8 cellular contexts compared by ENCODE assay signal in the genomic region with DNA sequence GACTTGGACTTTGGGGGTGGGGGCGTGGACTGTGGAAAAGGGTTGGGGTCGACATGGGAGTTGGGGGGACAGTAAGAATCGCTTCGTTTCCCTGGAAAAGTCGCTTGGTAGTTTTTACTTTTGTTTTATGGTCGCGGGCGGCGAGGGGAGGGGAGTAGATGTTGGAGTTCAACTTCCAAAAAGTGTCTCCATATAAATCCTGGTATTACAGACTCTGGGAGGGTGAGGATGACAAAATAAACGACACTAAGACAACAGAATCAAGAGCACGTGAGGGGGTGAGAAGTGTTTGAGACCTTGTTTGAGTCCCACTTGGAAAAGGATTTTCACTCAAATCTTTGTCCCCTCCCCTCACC. TPM values are rescaled to one million over a fixed set of nuclear protein-coding genes. Genes with fewer than 3 reads are reported as not detected.
DNase-seq lines count a peak whose midpoint lies in the region; ATAC-seq and TF ChIP-seq lines count a peak whose summit lies in the region.

No MANE protein-coding gene starts in this region.

- no TSS peak for BruUV-seq in HCT116 (replicated peaks; lab: Mats Ljungman, UMichigan)

- peak overlapping the region; percentile 97 for H3K4me2 ChIP-seq in HCT116 (ENCODE audit: low read length)

- no peaks in the 10 kb centered on the region for H4K20me1 ChIP-seq in HCT116 (ENCODE audit: insufficient read depth)

- no peaks in the 10 kb centered on the region for H3K9me2 ChIP-seq in HCT116 (ENCODE audit: insufficient read depth)

- no peak for TF ChIP-seq RAD21 in HCT116 (IDR thresholded peaks at IDR 0.05; ENCODE audit: low read depth)

- WGBS in mesodermal cell (ENCODE audit: insufficient coverage in 2 of 2), 2 experiments = 0% methylated on average over 3 to 7 of the region's 11 CpGs

- intact Hi-C loops in HCT116 (cut with micrococcal nuclease) = loop anchor here (2.0 to 5.0 kb wide), 2 partner anchors 235 to 364 kb away; no protein-coding TSS in a partner anchor

- peak overlapping the region; percentile 41 for H3K4me3 ChIP-seq in AG09309 (ENCODE audit: control insufficient read depth, low read depth, low read length)
- peak overlapping the region; percentile 51 to 64 for H3K4me3 ChIP-seq in HCT116 (replicated peaks in 1 of 2; ENCODE audit: low read depth in 1 of 2, low read length in 2 of 2)
- peak overlapping the region; percentile 51 for H3K4me3 ChIP-seq in astrocyte of the cerebellum (ENCODE audit: low read depth, low read length)
- H3K4me3 ChIP-seq in mesodermal cell (ENCODE audit: extremely low read depth, insufficient read depth, low read length, poor library complexity, severe bottlenecking) = peak overlapping the region; percentile 50

- peaks cover 28% of the 10 kb centered on the region for H3K27me3 ChIP-seq in HCT116 (ENCODE audit: insufficient read depth, low read length)

- CTCF ChIA-PET in HCT116 (lab: Charles Lee) = interaction anchor here (0.7 to 1.1 kb wide), 2 partner anchors 37 to 178 kb away, joined by 3 to 4 read pairs; no protein-coding TSS in a partner anchor

- in situ Hi-C loops in astrocyte of the cerebellum (cut with HindIII; ENCODE audit: low sequenced_read_pairs) = no loop called here

- no peak for TF ChIP-seq CTCF in AG09309 (IDR thresholded peaks at IDR 0.05; ENCODE audit: control insufficient read depth, insufficient read depth, low read depth, low read length, missing control alignments)
- TF ChIP-seq CTCF in HCT116 (IDR thresholded peaks at IDR 0.05 in 2 of 3, conservative IDR thresholded peaks at IDR 0.05 in 1 of 3; ENCODE audit: borderline replicate concordance in 1 of 3, insufficient read depth in 1 of 3, low read depth in 2 of 3, low read length in 2 of 3) = no peak
- no peak for TF ChIP-seq CTCF in astrocyte of the cerebellum (IDR thresholded peaks at IDR 0.05; ENCODE audit: low read depth, low read length, missing control alignments)

- RAD21 ChIA-PET in HCT116 (lab: Charles Lee; ENCODE audit: low non-redundant PET in 1 of 2, low total read pairs in 2 of 2, uncharacterized antibody in 2 of 2, unreplicated experiment in 2 of 2) = no interaction called here

- POLR2A ChIA-PET in HCT116 (lab: Charles Lee) = interaction anchor here (0.6 kb wide), 1 partner anchor 457 kb away, joined by 3 read pairs; no protein-coding TSS in a partner anchor

- no peak for TF ChIP-seq POLR2A in HCT116 (IDR thresholded peaks at IDR 0.05; ENCODE audit: borderline replicate concordance, extremely low read depth, insufficient read depth, insufficient read length)

- H3K79me2 ChIP-seq in HCT116 (ENCODE audit: insufficient read depth, low read length) = no peaks in the 10 kb centered on the region

- peak overlapping the region; percentile 59; the same call in 1 of the 2 replicates for H3K9ac ChIP-seq in HCT116 (ENCODE audit: low read length)

- peak overlapping the region; percentile 98 for H2AFZ ChIP-seq in HCT116 (ENCODE audit: low read depth, low read length, poor library complexity, severe bottlenecking)

- H3K27ac ChIP-seq in HCT116 (ENCODE audit: low read depth, low read length) (no peak overlapping the region), mesodermal cell (ENCODE audit: low read depth, low read length, severe bottlenecking) (no peak overlapping the region)

- peaks cover 11 to 36% of the 10 kb centered on the region in 2 experiments; a peak in 3 of 4 replicates for H3K4me1 ChIP-seq in HCT116 (ENCODE audit: control insufficient read depth in 1 of 2, insufficient read depth in 2 of 2, low read length in 2 of 2)
- peaks cover 15% of the 10 kb centered on the region for H3K4me1 ChIP-seq in mesodermal cell (ENCODE audit: control insufficient read depth, insufficient read depth, low read length, poor library complexity, severe bottlenecking)

- H3K9me3 ChIP-seq in HCT116 (ENCODE audit: control insufficient read depth in 1 of 2, insufficient read depth in 1 of 2, low read depth in 1 of 2, low read length in 2 of 2) = no peaks in the 10 kb centered on the region
- no peaks in the 10 kb centered on the region for H3K9me3 ChIP-seq in mesodermal cell (ENCODE audit: control insufficient read depth, low read length)

- no peaks in the 10 kb centered on the region for H3K36me3 ChIP-seq in HCT116 (ENCODE audit: control insufficient read depth in 1 of 2, insufficient read depth in 2 of 2, low read length in 2 of 2)
- H3K36me3 ChIP-seq in mesodermal cell (ENCODE audit: control insufficient read depth, insufficient read depth, low read length) = no peaks in the 10 kb centered on the region

- DNase-seq in AG09309 (ENCODE audit: low read depth) (no peak), HCT116 (ENCODE audit: low read depth, low spot score) (no peak), astrocyte of the cerebellum (ENCODE audit: low read depth) (no peak), mucosa of gallbladder (ENCODE audit: low spot score) (no peak), kidney tubule cell (ENCODE audit: low spot score) (no peak)

- ATAC-seq in HCT116 (no peak), HG03354 (IDR thresholded peaks at IDR 0.05; ENCODE audit: poor library complexity, severe bottlenecking, unreplicated experiment) (no peak), GM18870 (IDR thresholded peaks at IDR 0.05; ENCODE audit: unreplicated experiment) (no peak)

TF ChIP-seq in HCT116, 20 proteins besides CTCF, POLR2A, EP300 and RAD21 (continues in another document):
- TF ChIP-seq, protein P1, sequence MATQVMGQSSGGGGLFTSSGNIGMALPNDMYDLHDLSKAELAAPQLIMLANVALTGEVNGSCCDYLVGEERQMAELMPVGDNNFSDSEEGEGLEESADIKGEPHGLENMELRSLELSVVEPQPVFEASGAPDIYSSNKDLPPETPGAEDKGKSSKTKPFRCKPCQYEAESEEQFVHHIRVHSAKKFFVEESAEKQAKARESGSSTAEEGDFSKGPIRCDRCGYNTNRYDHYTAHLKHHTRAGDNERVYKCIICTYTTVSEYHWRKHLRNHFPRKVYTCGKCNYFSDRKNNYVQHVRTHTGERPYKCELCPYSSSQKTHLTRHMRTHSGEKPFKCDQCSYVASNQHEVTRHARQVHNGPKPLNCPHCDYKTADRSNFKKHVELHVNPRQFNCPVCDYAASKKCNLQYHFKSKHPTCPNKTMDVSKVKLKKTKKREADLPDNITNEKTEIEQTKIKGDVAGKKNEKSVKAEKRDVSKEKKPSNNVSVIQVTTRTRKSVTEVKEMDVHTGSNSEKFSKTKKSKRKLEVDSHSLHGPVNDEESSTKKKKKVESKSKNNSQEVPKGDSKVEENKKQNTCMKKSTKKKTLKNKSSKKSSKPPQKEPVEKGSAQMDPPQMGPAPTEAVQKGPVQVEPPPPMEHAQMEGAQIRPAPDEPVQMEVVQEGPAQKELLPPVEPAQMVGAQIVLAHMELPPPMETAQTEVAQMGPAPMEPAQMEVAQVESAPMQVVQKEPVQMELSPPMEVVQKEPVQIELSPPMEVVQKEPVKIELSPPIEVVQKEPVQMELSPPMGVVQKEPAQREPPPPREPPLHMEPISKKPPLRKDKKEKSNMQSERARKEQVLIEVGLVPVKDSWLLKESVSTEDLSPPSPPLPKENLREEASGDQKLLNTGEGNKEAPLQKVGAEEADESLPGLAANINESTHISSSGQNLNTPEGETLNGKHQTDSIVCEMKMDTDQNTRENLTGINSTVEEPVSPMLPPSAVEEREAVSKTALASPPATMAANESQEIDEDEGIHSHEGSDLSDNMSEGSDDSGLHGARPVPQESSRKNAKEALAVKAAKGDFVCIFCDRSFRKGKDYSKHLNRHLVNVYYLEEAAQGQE (IDR thresholded peaks at IDR 0.05; ENCODE audit: low read depth) = no peak
- TF ChIP-seq, protein P2, sequence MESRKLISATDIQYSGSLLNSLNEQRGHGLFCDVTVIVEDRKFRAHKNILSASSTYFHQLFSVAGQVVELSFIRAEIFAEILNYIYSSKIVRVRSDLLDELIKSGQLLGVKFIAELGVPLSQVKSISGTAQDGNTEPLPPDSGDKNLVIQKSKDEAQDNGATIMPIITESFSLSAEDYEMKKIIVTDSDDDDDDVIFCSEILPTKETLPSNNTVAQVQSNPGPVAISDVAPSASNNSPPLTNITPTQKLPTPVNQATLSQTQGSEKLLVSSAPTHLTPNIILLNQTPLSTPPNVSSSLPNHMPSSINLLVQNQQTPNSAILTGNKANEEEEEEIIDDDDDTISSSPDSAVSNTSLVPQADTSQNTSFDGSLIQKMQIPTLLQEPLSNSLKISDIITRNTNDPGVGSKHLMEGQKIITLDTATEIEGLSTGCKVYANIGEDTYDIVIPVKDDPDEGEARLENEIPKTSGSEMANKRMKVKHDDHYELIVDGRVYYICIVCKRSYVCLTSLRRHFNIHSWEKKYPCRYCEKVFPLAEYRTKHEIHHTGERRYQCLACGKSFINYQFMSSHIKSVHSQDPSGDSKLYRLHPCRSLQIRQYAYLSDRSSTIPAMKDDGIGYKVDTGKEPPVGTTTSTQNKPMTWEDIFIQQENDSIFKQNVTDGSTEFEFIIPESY (IDR thresholded peaks at IDR 0.05; ENCODE audit: extremely low read depth, insufficient replicate concordance, low read length) = no peak
- TF ChIP-seq EZH2 (IDR thresholded peaks at IDR 0.05) (no peak), CEBPB (IDR thresholded peaks at IDR 0.05; ENCODE audit: low read depth) (no peak), SP1 (IDR thresholded peaks at IDR 0.05; ENCODE audit: low read depth) (no peak), ZNF274 (IDR thresholded peaks at IDR 0.05; ENCODE audit: low read depth, low read length) (no peak), EGR1 (IDR thresholded peaks at IDR 0.05; ENCODE audit: low read depth) (no peak), YY1 (IDR thresholded peaks at IDR 0.05; ENCODE audit: extremely low read depth, insufficient replicate concordance, low read depth, low read length) (no peak), TCF7L2 (IDR thresholded peaks at IDR 0.05; ENCODE audit: borderline replicate concordance, extremely low read depth, insufficient read depth, insufficient read length) (no peak), FOSL1 (IDR thresholded peaks at IDR 0.05; ENCODE audit: low read depth) (no peak), JUND (IDR thresholded peaks at IDR 0.05) (no peak), CBX3 (IDR thresholded peaks at IDR 0.05; ENCODE audit: low read depth) (no peak), SIN3A (IDR thresholded peaks at IDR 0.05; ENCODE audit: low read depth) (no peak), ZFX (IDR thresholded peaks at IDR 0.05) (no peak), ELF1 (IDR thresholded peaks at IDR 0.05; ENCODE audit: borderline replicate concordance, low read depth) (no peak)
- TF ChIP-seq, protein P3, sequence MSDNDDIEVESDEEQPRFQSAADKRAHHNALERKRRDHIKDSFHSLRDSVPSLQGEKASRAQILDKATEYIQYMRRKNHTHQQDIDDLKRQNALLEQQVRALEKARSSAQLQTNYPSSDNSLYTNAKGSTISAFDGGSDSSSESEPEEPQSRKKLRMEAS (IDR thresholded peaks at IDR 0.05) = no peak
- TF ChIP-seq, protein P4, sequence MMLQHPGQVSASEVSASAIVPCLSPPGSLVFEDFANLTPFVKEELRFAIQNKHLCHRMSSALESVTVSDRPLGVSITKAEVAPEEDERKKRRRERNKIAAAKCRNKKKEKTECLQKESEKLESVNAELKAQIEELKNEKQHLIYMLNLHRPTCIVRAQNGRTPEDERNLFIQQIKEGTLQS (IDR thresholded peaks at IDR 0.05) = no peak

RNA-seq across cellular contexts. Expression of a gene that starts 0.7 kb away (rescaled TPM):
- total RNA-seq in HCT116 (2021; ENCODE audit: unreplicated experiment) (1.1 TPM), mucosa of gallbladder (7.9 TPM)
- 0.11 and 0.23 TPM in 2 replicates for polyA plus RNA-seq in HCT116 (2012)
- polyA plus RNA-seq in mesodermal cell (2013, experiment 1 of 2) = 0.37 TPM
- 0.35 TPM for polyA plus RNA-seq in mesodermal cell (2013, experiment 2 of 2)
